ENCODE assay signal across 8 cellular contexts in the genomic region with DNA sequence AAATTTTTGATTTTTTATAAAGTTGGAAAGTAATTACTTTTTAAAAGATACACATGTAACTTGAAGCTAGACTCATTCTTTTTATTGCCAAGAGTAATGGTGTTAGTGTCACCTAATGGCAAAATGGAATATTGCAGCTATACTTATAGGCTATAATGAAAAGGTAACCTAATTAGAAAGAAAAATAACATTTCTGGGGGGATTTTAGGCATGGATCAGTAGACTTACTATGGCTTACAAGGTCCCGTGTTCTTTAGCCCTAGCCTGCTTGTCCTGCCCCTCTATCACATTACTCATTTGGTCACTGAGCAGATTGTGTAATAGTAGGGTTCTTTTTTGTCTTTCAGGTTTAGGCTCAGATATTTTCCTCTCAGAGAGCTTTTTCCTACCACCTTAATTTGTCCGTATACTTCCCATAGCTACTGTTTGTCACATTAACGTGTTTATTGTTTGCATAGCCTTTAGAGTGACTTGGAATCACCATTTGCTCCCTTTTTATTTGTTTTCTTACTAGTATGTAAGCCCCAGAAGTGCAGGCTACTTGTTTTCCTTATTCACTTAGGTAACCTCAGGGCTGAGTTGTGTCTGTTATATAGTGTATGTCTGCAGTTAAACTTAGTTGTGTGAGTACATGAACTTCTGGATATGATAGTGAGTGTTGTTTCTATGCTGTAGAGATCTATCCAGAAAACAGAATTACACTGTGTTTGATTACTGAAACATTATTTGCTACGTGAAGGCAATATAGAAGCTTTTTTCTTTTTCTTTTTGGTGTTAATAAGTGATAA. TPM values are rescaled to one million over a fixed set of nuclear protein-coding genes. Genes with fewer than 3 reads are reported as not detected.
A peak's percentile ranks its signal among the peaks of the same experiment; 100 is the strongest.
DNase-seq lines count a peak whose midpoint lies in the region; ATAC-seq and TF ChIP-seq lines count a peak whose summit lies in the region.

No MANE protein-coding gene starts in this region.

- DNase-seq in ELR (ENCODE audit: low read depth) (peak; percentile 62), H4 (ENCODE audit: low spot score) (peak; percentile 18), NCI-H345 (lab: John Stamatoyannopoulos, UW) (peak; percentile 41), breast epithelium (ENCODE audit: low spot score in 2 of 2) (no peak), left lobe of liver (ENCODE audit: low spot score) (no peak)

- H3K9me3 ChIP-seq in breast epithelium, result no peaks in the 10 kb centered on the region

- TF ChIP-seq CTCF in breast epithelium (IDR thresholded peaks at IDR 0.05), result peak in 2 of 3 donors; percentile 56 to 59

- H3K27ac ChIP-seq in breast epithelium, result no peak overlapping the region

- no peaks in the 10 kb centered on the region for H3K27me3 ChIP-seq in breast epithelium

- TF ChIP-seq POLR2A in breast epithelium (IDR thresholded peaks at IDR 0.05), result no peak

- H3K4me1 ChIP-seq in breast epithelium, result no peaks in the 10 kb centered on the region

- H3K4me3 ChIP-seq in breast epithelium, result no peak overlapping the region

- ATAC-seq in left lobe of liver (peak; percentile 93), HG03135 (IDR thresholded peaks at IDR 0.05; ENCODE audit: unreplicated experiment) (no peak), HG02870 (IDR thresholded peaks at IDR 0.05; ENCODE audit: unreplicated experiment) (no peak), HG03469 (IDR thresholded peaks at IDR 0.05; ENCODE audit: unreplicated experiment) (no peak)

- H3K36me3 ChIP-seq in breast epithelium, result no peaks in the 10 kb centered on the region

- intact Hi-C loops in breast epithelium (cut with DNase I; ENCODE audit: low total_unique reads), result no loop called here

RNA-seq across cellular contexts. Expression of a gene that starts 58.7 kb away (rescaled TPM):
- 10.8 and 12.7 TPM in 2 replicates for total RNA-seq in H4 (2014; rRNA removed; shearing (Covaris generic))
- 10 to 100 TPM; 41.3 to 83.7 (median 49.5) TPM for total RNA-seq in breast epithelium
- total RNA-seq in left lobe of liver, result 17.0 TPM

Comparison
In these comparisons a context has a peak if more than half of its experiments do, and no peak if none do; other contexts are left out.
1. DNase-seq: peak in ELR (single experiment), H4 (single experiment) and NCI-H345 (single experiment); none in breast epithelium (0 of 2) and left lobe of liver (single experiment).